8 cellular contexts compared by ENCODE assay signal in genomic region chrX:119692241-119693031, GRCh38. TPM values are rescaled to one million over a fixed set of nuclear protein-coding genes. Genes with fewer than 3 reads are reported as not detected.
DNase-seq lines count a peak whose midpoint lies in the region; ATAC-seq and TF ChIP-seq lines count a peak whose summit lies in the region.

No MANE protein-coding gene starts in this region.

- ATAC-seq in left lung, result peak; percentile 53

- H3K27me3 ChIP-seq in WERI-Rb-1 (ENCODE audit: insufficient read depth, low read depth, severe bottlenecking) (peaks cover 11% of the 10 kb centered on the region), left lung (no peaks in the 10 kb centered on the region)

- H3K36me3 ChIP-seq in WERI-Rb-1, result no peaks in the 10 kb centered on the region
- no peaks in the 10 kb centered on the region for H3K36me3 ChIP-seq in left lung

- intact Hi-C loops in left lung (cut with DNase I), result no loop called here

- no peak overlapping the region for H3K27ac ChIP-seq in WERI-Rb-1
- H3K27ac ChIP-seq in left lung, result peak overlapping the region; percentile 59 to 84

- H3K9me3 ChIP-seq in WERI-Rb-1 (ENCODE audit: severe bottlenecking) (no peaks in the 10 kb centered on the region), left lung (no peaks in the 10 kb centered on the region)

- peak; percentile 57 for DNase-seq in SIG-M5 treated with dmso at 0.1 percent for 504 hours (lab: John Stamatoyannopoulos, UW; ENCODE audit: unreplicated experiment)
- DNase-seq in SIG-M5 (lab: John Stamatoyannopoulos, UW), result no peak
- DNase-seq in Kasumi-1 (lab: John Stamatoyannopoulos, UW), result peak; percentile 48
- DNase-seq in WERI-Rb-1, result peak; percentile 31
- DNase-seq in central memory CD4-positive, alpha-beta T cell, result peak; percentile 73
- peak; percentile 55 to 81 for DNase-seq in left lung
- DNase-seq in stimulated activated CD4-positive, alpha-beta T cell treated with anti-CD3 and anti-CD28 coated beads, TNF-alpha, amount 100 ng/mL, for 48 hours (ENCODE audit: low read depth in 3 of 3), result peak in 2 of 3 donors; percentile 45 to 76
- DNase-seq in NCI-H2081 treated with DMSO at 0.1 percent for 48 hours (lab: John Stamatoyannopoulos, UW), result no peak

- peaks cover 0 to 24% of the 10 kb centered on the region in 2 donors for H3K4me1 ChIP-seq in left lung

- peak overlapping the region; percentile 56 for H3K4me3 ChIP-seq in WERI-Rb-1 (ENCODE audit: low read depth, low read length)
- peak overlapping the region; percentile 55 to 64 for H3K4me3 ChIP-seq in left lung

- TF ChIP-seq CTCF in WERI-Rb-1 (IDR thresholded peaks at IDR 0.05; ENCODE audit: low read depth, low read length), result no peak
- no peak for TF ChIP-seq CTCF in left lung (IDR thresholded peaks at IDR 0.05)

RNA-seq across cellular contexts. Expression of gene SEPTIN6, which starts 0.5 kb away (rescaled TPM):
- total RNA-seq in left lung, result 10 to 100 TPM; 19.1 to 20.3 TPM

Comparison
In these comparisons a context has a peak if more than half of its experiments do, and no peak if none do; other contexts are left out.
1. DNase-seq: peak in SIG-M5 treated with dmso at 0.1 percent for 504 hours (single experiment), Kasumi-1 (2 of 2), WERI-Rb-1 (single experiment), central memory CD4-positive, alpha-beta T cell (single experiment), left lung (2 of 2) and stimulated activated CD4-positive, alpha-beta T cell treated with anti-CD3 and anti-CD28 coated beads, TNF-alpha, amount 100 ng/mL, for 48 hours (2 of 3); none in SIG-M5 (single experiment) and NCI-H2081 treated with DMSO at 0.1 percent for 48 hours (single experiment).